In genomic region chr4:16043820-16044554, GRCh38 we compare ENCODE assay signal across 21 cellular contexts.
A peak's percentile ranks its signal among the peaks of the same experiment; 100 is the strongest.
DNase-seq lines count a peak whose midpoint lies in the region; ATAC-seq and TF ChIP-seq lines count a peak whose summit lies in the region.
"Had no signal": no experiment of that assay in that cellular context is flagged by ENCODE, and none has a peak within 500 bp of the region (broad histone marks: within the 10 kb centered on the region; RNA-seq: fewer than 3 reads in every experiment).

No MANE protein-coding gene starts in this region.

- no peak for ATAC-seq in GM18873 (IDR thresholded peaks at IDR 0.05; ENCODE audit: low FRiP score, unreplicated experiment)
- ATAC-seq: activated CD4-positive, CD25-positive, alpha-beta regulatory T cell treated with anti-CD3 and anti-CD28 coated beads, Interleukin-2, amount 50 U/mL, for 24 hours; activated T-helper 17 cell treated with anti-CD3 and anti-CD28 coated beads, Interleukin-2, amount 50 U/mL, for 72 hours; naive thymus-derived CD8-positive, alpha-beta T cell had no signal

- DNase-seq in DMS53 (lab: John Stamatoyannopoulos, UW) = peak; percentile 22
- no peak for DNase-seq in DMS53 treated with DMSO at 0.1 percent for 48 hours (lab: John Stamatoyannopoulos, UW; ENCODE audit: unreplicated experiment)
- peak; percentile 54 to 80 for DNase-seq in NCI-H524 (lab: John Stamatoyannopoulos, UW)
- peak; percentile 63 for DNase-seq in left kidney (ENCODE audit: low read depth, low spot score)
- DNase-seq in tibial artery = no peak
- DNase-seq in activated CD4-positive, alpha-beta T cell treated with anti-CD3 and anti-CD28 coated beads, Interleukin-2, amount 50 U/mL, for 48 hours = no peak
- DNase-seq in stimulated activated CD4-positive, alpha-beta T cell treated with anti-CD3 and anti-CD28 coated beads, Interleukin-4, amount 100 ng/mL, for 4 hours = no peak
- DNase-seq: 8988T; activated naive CD8-positive, alpha-beta T cell treated with anti-CD3 and anti-CD28 coated beads for 36 hours; Calu3; colonic mucosa; H7; head of caudate nucleus; naive thymus-derived CD8-positive, alpha-beta T cell; Peyer's patch; upper lobe of left lung had no signal

- H3K27ac ChIP-seq in tibial artery = peak overlapping the region; percentile 33 to 56
- H3K27ac ChIP-seq: BLaER1, colonic mucosa, parathyroid adenoma, Peyer's patch, upper lobe of left lung had no signal

- no peak overlapping the region for H3K4me3 ChIP-seq in tibial artery
- H3K4me3 ChIP-seq: BLaER1, colonic mucosa, Peyer's patch, upper lobe of left lung had no signal

- intact Hi-C loops in tibial artery (cut with DNase I; ENCODE audit: low total_unique reads) = no loop called here

- no peaks in the 10 kb centered on the region for H3K9me3 ChIP-seq in tibial artery
- H3K9me3 ChIP-seq: BLaER1, colonic mucosa, Peyer's patch, upper lobe of left lung had no signal

- no peaks in the 10 kb centered on the region for H3K36me3 ChIP-seq in tibial artery
- H3K36me3 ChIP-seq: BLaER1, colonic mucosa, Peyer's patch, upper lobe of left lung had no signal

- no peak for TF ChIP-seq CTCF in tibial artery (IDR thresholded peaks at IDR 0.05)

- no peaks in the 10 kb centered on the region for H3K27me3 ChIP-seq in tibial artery
- H3K27me3 ChIP-seq: BLaER1, colonic mucosa, Peyer's patch, upper lobe of left lung had no signal

- peaks cover 0 to 20% (median 2%) of the 10 kb centered on the region in 4 donors for H3K4me1 ChIP-seq in tibial artery
- H3K4me1 ChIP-seq: BLaER1, colonic mucosa, parathyroid adenoma, Peyer's patch had no signal

Comparison
In these comparisons a context has a peak if more than half of its experiments do, and no peak if none do; other contexts are left out.
1. DNase-seq: peak in DMS53 (single experiment), NCI-H524 (2 of 2) and left kidney (single experiment); none in DMS53 treated with DMSO at 0.1 percent for 48 hours (single experiment), tibial artery (0 of 2), activated CD4-positive, alpha-beta T cell treated with anti-CD3 and anti-CD28 coated beads, Interleukin-2, amount 50 U/mL, for 48 hours (0 of 2) and stimulated activated CD4-positive, alpha-beta T cell treated with anti-CD3 and anti-CD28 coated beads, Interleukin-4, amount 100 ng/mL, for 4 hours (0 of 2).